In genomic region chr2:181742908-181743722, GRCh38 we compare ENCODE assay signal across 8 cellular contexts.
DNase-seq lines count a peak whose midpoint lies in the region; ATAC-seq, FAIRE-seq and TF ChIP-seq lines count a peak whose summit lies in the region.

No MANE protein-coding gene starts in this region.

- no peak overlapping the region for H3K9ac ChIP-seq in OCI-LY3 (ENCODE audit: low read length)

- DNase-seq in A549 (ENCODE audit: low read depth in 1 of 2, low spot score in 1 of 2): peak; percentile 7 to 65
- DNase-seq in GM10266 (ENCODE audit: extremely low spot score): peak; percentile 21
- DNase-seq in HuH-7.5 (ENCODE audit: low spot score): peak; percentile 13
- DNase-seq in breast epithelium (ENCODE audit: low spot score in 2 of 2): no peak
- peak; percentile 9 for DNase-seq in kidney epithelial cell (ENCODE audit: low read depth)
- DNase-seq in stomach: peak; percentile 48

- intact Hi-C loops in breast epithelium (cut with DNase I; ENCODE audit: low total_unique reads) (no loop called here), stomach (cut with DNase I; ENCODE audit: low total_unique reads) (loop anchor here (10.0 kb wide), 1 partner anchor 332 kb away; no protein-coding TSS in a partner anchor)

- peak; percentile 87 to 93 for TF ChIP-seq RAD21 in A549 (conservative IDR thresholded peaks at IDR 0.05 in 1 of 2, IDR thresholded peaks at IDR 0.05 in 1 of 2)

- peaks cover 9% of the 10 kb centered on the region; the same call in 2 of the 3 replicates for H3K4me1 ChIP-seq in A549
- peaks cover 12% of the 10 kb centered on the region for H3K4me1 ChIP-seq in OCI-LY3 (ENCODE audit: low read length)
- H3K4me1 ChIP-seq in breast epithelium: no peaks in the 10 kb centered on the region
- peaks cover 0 to 17% (median 0%) of the 10 kb centered on the region in 4 donors for H3K4me1 ChIP-seq in stomach

- H3K4me2 ChIP-seq in A549: 0 out of 3 replicates have a peak overlapping the region, but pooled peaks have one; percentile 2
- peak overlapping the region; percentile 12 for H3K4me2 ChIP-seq in OCI-LY3 (ENCODE audit: low read length)

- no peak for TF ChIP-seq EP300 in A549 (IDR thresholded peaks at IDR 0.05)
- no peak for TF ChIP-seq EP300 in stomach (IDR thresholded peaks at IDR 0.05)

- TF ChIP-seq CTCF in A549 (IDR thresholded peaks at IDR 0.05) (peak; percentile 84), GM10266 (IDR thresholded peaks at IDR 0.05; ENCODE audit: control insufficient read depth, insufficient read depth, low read depth, missing control alignments) (peak; percentile 63), OCI-LY3 (IDR thresholded peaks at IDR 0.05; ENCODE audit: low read depth, low read length) (peak; percentile 90), breast epithelium (IDR thresholded peaks at IDR 0.05) (peak; percentile 7 to 68 (median 66)), kidney epithelial cell (IDR thresholded peaks at IDR 0.05; ENCODE audit: insufficient read depth, low read length, poor library complexity, severe bottlenecking) (peak; percentile 51), stomach (IDR thresholded peaks at IDR 0.05) (peak in 5 of 7 experiments; percentile 39 to 78 (median 65))

- no peaks in the 10 kb centered on the region for H3K79me2 ChIP-seq in OCI-LY3 (ENCODE audit: low read length)

- no peak for TF ChIP-seq POLR2A in A549 (IDR thresholded peaks at IDR 0.05; ENCODE audit: low read length)
- TF ChIP-seq POLR2A in breast epithelium (IDR thresholded peaks at IDR 0.05): no peak
- TF ChIP-seq POLR2A in stomach (IDR thresholded peaks at IDR 0.05): no peak

- H3K9me3 ChIP-seq in A549 (no peaks in the 10 kb centered on the region), OCI-LY3 (ENCODE audit: insufficient read depth, low read length) (no peaks in the 10 kb centered on the region), breast epithelium (no peaks in the 10 kb centered on the region), stomach (no peaks in the 10 kb centered on the region)

- FAIRE-seq in A549 (lab: Jason Lieb, UNC): no peak

- H3K27ac ChIP-seq in A549: 0 out of 6 replicates have a peak overlapping the region, but pooled peaks of 1 of the 2 experiments have one; percentile 29
- H3K27ac ChIP-seq in OCI-LY3 (ENCODE audit: low read length): no peak overlapping the region
- H3K27ac ChIP-seq in breast epithelium: no peak overlapping the region
- no peak overlapping the region for H3K27ac ChIP-seq in stomach

- H3K36me3 ChIP-seq in OCI-LY3 (replicated peaks; ENCODE audit: low read depth, low read length) (no peaks in the 10 kb centered on the region), breast epithelium (no peaks in the 10 kb centered on the region), kidney epithelial cell (ENCODE audit: control insufficient read depth, insufficient read depth, low read length) (no peaks in the 10 kb centered on the region), stomach (no peaks in the 10 kb centered on the region)

- no peak overlapping the region for H2AFZ ChIP-seq in OCI-LY3 (ENCODE audit: low read depth, low read length)

- ATAC-seq in A549 (peak; percentile 54 to 67; a peak in 2 of 6 replicates), HG02610 (IDR thresholded peaks at IDR 0.05; ENCODE audit: unreplicated experiment) (no peak)

- CTCF ChIA-PET in A549 (lab: Yijun Ruan, JAX): interaction anchor here (0.6 to 1.7 kb wide), 37 partner anchors 9 to 390 kb away, joined by 3 to 33 read pairs (median 4); no protein-coding TSS in a partner anchor

- no peak overlapping the region for H3K4me3 ChIP-seq in A549
- H3K4me3 ChIP-seq in OCI-LY3 (ENCODE audit: low read length): no peak overlapping the region
- no peak overlapping the region for H3K4me3 ChIP-seq in breast epithelium
- H3K4me3 ChIP-seq in kidney epithelial cell (ENCODE audit: low read depth, low read length): no peak overlapping the region
- H3K4me3 ChIP-seq in stomach: no peak overlapping the region

- 21% methylated on average over 6 of the region's 6 CpGs for WGBS in A549 (ENCODE audit: missing lambda C conversion rate)
- 7 to 14% (median 13%) methylated on average over 6 of the region's 6 CpGs for WGBS in stomach, 5 donors

- H4K20me1 ChIP-seq in OCI-LY3 (ENCODE audit: insufficient read depth, low read length): no peaks in the 10 kb centered on the region

- POLR2A ChIA-PET in A549 (lab: Yijun Ruan, JAX): no interaction called here

- no peaks in the 10 kb centered on the region for H3K27me3 ChIP-seq in OCI-LY3 (ENCODE audit: low read depth, low read length)
- H3K27me3 ChIP-seq in breast epithelium: no peaks in the 10 kb centered on the region
- no peaks in the 10 kb centered on the region for H3K27me3 ChIP-seq in kidney epithelial cell (ENCODE audit: control insufficient read depth, insufficient read depth, low read length)
- no peaks in the 10 kb centered on the region for H3K27me3 ChIP-seq in stomach

TF ChIP-seq in A549, 52 proteins besides CTCF, POLR2A, EP300 and RAD21:
- no peak for TF ChIP-seq ZFP36 (IDR thresholded peaks at IDR 0.05; ENCODE audit: borderline replicate concordance, partially characterized antibody)
- TF ChIP-seq SMC3 (IDR thresholded peaks at IDR 0.05): peak; percentile 92
TF ChIP-seq in A549: peak in this region for 1.

Comparison
In these comparisons a context has a peak if more than half of its experiments do, and no peak if none do; other contexts are left out.
1. DNase-seq: peak in A549 (2 of 2), GM10266 (single experiment), HuH-7.5 (single experiment), kidney epithelial cell (single experiment) and stomach (single experiment); none in breast epithelium (0 of 2).
2. Peak in every context shown above with its lines, with median percentiles within 50 percentile points of each other: CTCF ChIP-seq.